ENCODE assay signal across 15 cellular contexts in the genomic region with DNA sequence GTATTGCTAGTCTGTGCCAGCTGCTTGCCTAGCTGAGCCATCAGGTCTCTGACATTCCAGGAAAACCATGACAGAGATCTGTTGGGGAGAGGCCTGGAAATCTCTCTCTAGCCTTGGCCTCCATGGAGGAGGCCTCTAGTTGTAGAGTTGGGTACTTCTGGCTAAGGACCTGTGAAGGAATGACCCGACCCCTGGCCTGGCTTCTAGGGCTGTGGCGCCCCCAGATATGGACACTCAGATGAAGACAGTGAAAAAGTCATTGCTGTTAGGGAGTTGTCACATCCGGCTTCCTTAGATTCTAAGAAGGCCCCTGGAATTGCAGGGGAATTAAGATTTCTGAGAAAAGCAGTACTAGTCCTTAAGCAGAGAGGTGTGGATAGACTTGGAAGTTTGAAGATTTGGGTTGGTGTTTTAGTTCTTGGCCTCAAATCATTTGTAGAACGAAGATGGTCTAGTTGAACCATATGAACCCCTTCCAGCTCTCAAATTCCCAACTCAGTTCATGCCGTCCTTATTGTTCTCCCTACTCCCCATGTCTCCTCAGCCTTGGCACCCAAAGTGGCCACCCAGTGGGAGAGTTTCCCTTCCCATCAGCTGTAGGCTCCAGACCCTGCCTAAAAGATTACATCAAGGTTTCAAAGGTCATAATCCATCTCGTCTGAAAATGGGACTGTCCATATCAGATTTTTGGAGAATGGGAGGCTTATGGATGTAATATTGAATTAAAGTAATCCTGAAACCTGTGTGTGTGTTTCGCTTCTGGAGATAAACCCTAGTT. TPM values are rescaled to one million over a fixed set of nuclear protein-coding genes. Genes with fewer than 3 reads are reported as not detected.
DNase-seq lines count a peak whose midpoint lies in the region; FAIRE-seq and TF ChIP-seq lines count a peak whose summit lies in the region.
"Had no signal": no experiment of that assay in that cellular context is flagged by ENCODE, and none has a peak within 500 bp of the region (broad histone marks: within the 10 kb centered on the region; RNA-seq: fewer than 3 reads in every experiment).

No MANE protein-coding gene starts in this region.

- H3K9ac ChIP-seq in HUES64 (ENCODE audit: low read depth, low read length) (no peak overlapping the region), mesendoderm (ENCODE audit: low read length) (no peak overlapping the region), kidney (ENCODE audit: low read length in 2 of 2) (no peak overlapping the region)

- no peak overlapping the region for H2BK120ac ChIP-seq in mesendoderm (ENCODE audit: low read depth, low read length)

- peak overlapping the region; percentile 80 for H2AFZ ChIP-seq in ACC112 (ENCODE audit: low read length, unreplicated experiment)

- no peak overlapping the region for H3K4me3 Mint-ChIP-seq in activated T-helper 1 cell treated with anti-CD3 and anti-CD28 coated beads, Interleukin-12 subunit alpha, Interleukin-12 subunit beta, Interleukin-2, Interleukin-4 antibody, amounts not matched to agents 30 ng/mL and 10 ng/mL and 1 ng/mL, durations not matched to agents 14 hours and 24 hours and 36 hours

- H3K27ac Mint-ChIP-seq in activated T-helper 1 cell treated with anti-CD3 and anti-CD28 coated beads, Interleukin-12 subunit alpha, Interleukin-12 subunit beta, Interleukin-2, Interleukin-4 antibody, amounts not matched to agents 30 ng/mL and 10 ng/mL and 1 ng/mL, durations not matched to agents 14 hours and 24 hours and 36 hours: no peak overlapping the region

- no peak overlapping the region for H2BK5ac ChIP-seq in mesendoderm (ENCODE audit: low read length)

- H3K36me3 ChIP-seq in ACC112 (ENCODE audit: insufficient read depth, low read length) (no peaks in the 10 kb centered on the region), HUES64 (ENCODE audit: insufficient read depth, low read length) (no peaks in the 10 kb centered on the region), mesendoderm (ENCODE audit: control insufficient read depth, insufficient read depth, low read length) (no peaks in the 10 kb centered on the region), suprapubic skin (no peaks in the 10 kb centered on the region), kidney (ENCODE audit: control insufficient read depth in 1 of 2, insufficient read depth in 2 of 2, low read length in 2 of 2) (no peaks in the 10 kb centered on the region)
- H3K36me3 ChIP-seq: tibial nerve had no signal

- peaks cover 23% of the 10 kb centered on the region for H3K4me1 Mint-ChIP-seq in activated T-helper 1 cell treated with anti-CD3 and anti-CD28 coated beads, Interleukin-12 subunit alpha, Interleukin-12 subunit beta, Interleukin-2, Interleukin-4 antibody, amounts not matched to agents 30 ng/mL and 10 ng/mL and 1 ng/mL, durations not matched to agents 14 hours and 24 hours and 36 hours (ENCODE audit: low read depth)

- TF ChIP-seq POLR2A in suprapubic skin (IDR thresholded peaks at IDR 0.05): no peak

- H3K4me2 ChIP-seq in mesendoderm (ENCODE audit: low read length): no peak overlapping the region

- no peak overlapping the region for H3K56ac ChIP-seq in mesendoderm (ENCODE audit: low read length)

- intact Hi-C loops in activated T-helper 1 cell treated with anti-CD3 and anti-CD28 coated beads, Interleukin-12 subunit alpha, Interleukin-12 subunit beta, Interleukin-2, Interleukin-4 antibody, amounts not matched to agents 30 ng/mL and 10 ng/mL and 1 ng/mL, durations not matched to agents 14 hours and 24 hours and 36 hours (cut with micrococcal nuclease): loop anchor here (10.0 kb wide), 1 partner anchor 188 kb away; no protein-coding TSS in a partner anchor
- intact Hi-C loops in kidney (cut with DNase I): no loop called here

- no peak overlapping the region for H4K8ac ChIP-seq in mesendoderm (ENCODE audit: low read depth, low read length)

- no peaks in the 10 kb centered on the region for H3K36me3 Mint-ChIP-seq in activated T-helper 1 cell treated with anti-CD3 and anti-CD28 coated beads, Interleukin-12 subunit alpha, Interleukin-12 subunit beta, Interleukin-2, Interleukin-4 antibody, amounts not matched to agents 30 ng/mL and 10 ng/mL and 1 ng/mL, durations not matched to agents 14 hours and 24 hours and 36 hours (ENCODE audit: low read depth)

- H3K27ac ChIP-seq in ACC112 (ENCODE audit: low read depth, low read length): no peak overlapping the region
- H3K27ac ChIP-seq in HUES64 (ENCODE audit: low read depth, low read length): no peak overlapping the region
- H3K27ac ChIP-seq in mesendoderm (ENCODE audit: low read depth, low read length): no peak overlapping the region
- H3K27ac ChIP-seq in suprapubic skin: no peak overlapping the region
- H3K27ac ChIP-seq in kidney (ENCODE audit: low read depth in 2 of 2, low read length in 2 of 2): no peak overlapping the region
- H3K27ac ChIP-seq: tibial nerve had no signal

- TF ChIP-seq CTCF in choroid plexus epithelial cell (conservative IDR thresholded peaks at IDR 0.05; ENCODE audit: low read depth, low read length) (peak; percentile 9), suprapubic skin (IDR thresholded peaks at IDR 0.05) (no peak), kidney (IDR thresholded peaks at IDR 0.05; ENCODE audit: borderline replicate concordance, extremely low read depth, insufficient read depth) (no peak)

- no peak overlapping the region for H2BK15ac ChIP-seq in mesendoderm (replicated peaks; ENCODE audit: low read depth)

- H3K9me3 Mint-ChIP-seq in activated T-helper 1 cell treated with anti-CD3 and anti-CD28 coated beads, Interleukin-12 subunit alpha, Interleukin-12 subunit beta, Interleukin-2, Interleukin-4 antibody, amounts not matched to agents 30 ng/mL and 10 ng/mL and 1 ng/mL, durations not matched to agents 14 hours and 24 hours and 36 hours: no peaks in the 10 kb centered on the region

- DNase-seq in choroid plexus epithelial cell (ENCODE audit: low read depth): no peak
- peak; percentile 66 for DNase-seq in mesendoderm
- DNase-seq in suprapubic skin (ENCODE audit: low spot score in 2 of 2): no peak
- DNase-seq in amygdala (lab: John Stamatoyannopoulos, UW): no peak
- DNase-seq in activated T-helper 1 cell treated with anti-CD3 and anti-CD28 coated beads, Interleukin-12 subunit alpha, Interleukin-12 subunit beta, Interleukin-2, Interleukin-4 antibody, amounts not matched to agents 30 ng/mL and 10 ng/mL and 1 ng/mL, durations not matched to agents 14 hours and 24 hours and 36 hours (ENCODE audit: low spot score): no peak
- DNase-seq in kidney: no peak
- DNase-seq: activated naive CD4-positive, alpha-beta T cell treated with anti-CD3 and anti-CD28 coated beads, Interleukin-2, amount 50 U/mL, for 16 hours; DND-41; GOT3; NCI-H1092; NCI-H524 treated with DMSO at 0.1 percent for 48 hours; T-helper 9 cell had no signal

- no peaks in the 10 kb centered on the region for H3K79me1 ChIP-seq in mesendoderm (ENCODE audit: low read length)

- H3K23ac ChIP-seq in mesendoderm (ENCODE audit: low read length): no peak overlapping the region

- FAIRE-seq in kidney (lab: Jason Lieb, UNC): no peak

- no peak overlapping the region for H4K5ac ChIP-seq in mesendoderm (ENCODE audit: low read length)

- H3K27me3 Mint-ChIP-seq in activated T-helper 1 cell treated with anti-CD3 and anti-CD28 coated beads, Interleukin-12 subunit alpha, Interleukin-12 subunit beta, Interleukin-2, Interleukin-4 antibody, amounts not matched to agents 30 ng/mL and 10 ng/mL and 1 ng/mL, durations not matched to agents 14 hours and 24 hours and 36 hours (ENCODE audit: insufficient read depth): peaks cover 76% of the 10 kb centered on the region

- H3K4me3 ChIP-seq in ACC112 (ENCODE audit: low read depth, low read length) (peak overlapping the region; percentile 77), HUES64 (ENCODE audit: low read length) (peak overlapping the region; percentile 51; the same call in 1 of the 2 replicates), choroid plexus epithelial cell (ENCODE audit: low read depth, low read length) (no peak overlapping the region), mesendoderm (ENCODE audit: low read length) (no peak overlapping the region), suprapubic skin (no peak overlapping the region), kidney (ENCODE audit: low read length in 2 of 2) (no peak overlapping the region)
- H3K4me3 ChIP-seq: tibial nerve had no signal

- H3K4me1 ChIP-seq in ACC112 (ENCODE audit: control insufficient read depth, insufficient read depth, low read length, unreplicated experiment): peaks cover 37% of the 10 kb centered on the region
- peaks cover 28% of the 10 kb centered on the region for H3K4me1 ChIP-seq in HUES64 (ENCODE audit: insufficient read depth, low read length)
- H3K4me1 ChIP-seq in mesendoderm (ENCODE audit: control insufficient read depth, low read depth, low read length): no peaks in the 10 kb centered on the region
- H3K4me1 ChIP-seq in suprapubic skin: peaks cover 15% of the 10 kb centered on the region
- H3K4me1 ChIP-seq in kidney (ENCODE audit: control insufficient read depth in 1 of 2, insufficient read depth in 1 of 2, low read depth in 1 of 2, low read length in 2 of 2): peaks cover 0 to 5% of the 10 kb centered on the region in 2 donors

- H3K79me2 ChIP-seq in ACC112 (ENCODE audit: control insufficient read depth, insufficient read depth, low read length, unreplicated experiment): peaks cover 3% of the 10 kb centered on the region
- no peaks in the 10 kb centered on the region for H3K79me2 ChIP-seq in mesendoderm (ENCODE audit: control insufficient read depth, insufficient read depth, low read length)

- H3K4ac ChIP-seq in mesendoderm (ENCODE audit: low read depth, low read length): no peak overlapping the region

- no peak overlapping the region for H3K18ac ChIP-seq in mesendoderm (ENCODE audit: low read length)

- H3K27me3 ChIP-seq in ACC112 (ENCODE audit: insufficient read depth, low read length) (no peaks in the 10 kb centered on the region), HUES64 (ENCODE audit: insufficient read depth, low read length) (peaks cover 100% of the 10 kb centered on the region), mesendoderm (ENCODE audit: insufficient read depth, low read length, poor library complexity) (peaks cover 19% of the 10 kb centered on the region), suprapubic skin (peaks cover 83% of the 10 kb centered on the region)

- WGBS in HUES64: 85% methylated on average over 7 of the region's 7 CpGs
- WGBS in mesendoderm (ENCODE audit: extremely low coverage, insufficient coverage, low lambda C conversion rate): no CpG with 5 or more reads among the region's 7 CpGs
- 79% methylated on average over 7 of the region's 7 CpGs for WGBS in suprapubic skin

- no peak for TF ChIP-seq EP300 in suprapubic skin (IDR thresholded peaks at IDR 0.05)

- no peak overlapping the region for H2AK5ac ChIP-seq in mesendoderm (ENCODE audit: low read length)

- H3K9me3 ChIP-seq in HUES64 (ENCODE audit: insufficient read depth, low read depth, low read length) (no peaks in the 10 kb centered on the region), suprapubic skin (no peaks in the 10 kb centered on the region), kidney (ENCODE audit: control insufficient read depth in 1 of 2, low read length in 2 of 2) (no peaks in the 10 kb centered on the region)
- H3K9me3 ChIP-seq: tibial nerve had no signal

RNA-seq across cellular contexts. Expression of a gene that starts 7.0 kb away (rescaled TPM):
- 2.7 TPM for polyA plus RNA-seq in HUES64 (2013, experiment 1 of 2)
- polyA plus RNA-seq in HUES64 (2013, experiment 2 of 2): 3.0 TPM
- 0.88 TPM for polyA plus RNA-seq in mesendoderm (2013, experiment 1 of 2)
- 0.90 TPM for polyA plus RNA-seq in mesendoderm (2013, experiment 2 of 2)
- total RNA-seq in suprapubic skin: 1 to 10 TPM; 1.3 to 5.6 (median 3.6) TPM
- 0.16 and 0.32 TPM in 2 replicates for total RNA-seq in activated T-helper 1 cell treated with anti-CD3 and anti-CD28 coated beads, Interleukin-12 subunit alpha, Interleukin-12 subunit beta, Interleukin-2, Interleukin-4 antibody, amounts not matched to agents 30 ng/mL and 10 ng/mL and 1 ng/mL, durations not matched to agents 14 hours and 24 hours and 36 hours
- total RNA-seq in kidney: 10.0 TPM
- polyA plus RNA-seq in kidney (ENCODE audit: insufficient read depth, low read depth, low replicate concordance): 3.1 TPM

Comparison
In these comparisons a context has a peak if more than half of its experiments do, and no peak if none do; other contexts are left out.
1. H3K4me3 ChIP-seq: peak in ACC112 (single experiment) and HUES64 (single experiment); none in choroid plexus epithelial cell (single experiment), mesendoderm (single experiment), suprapubic skin (single experiment) and kidney (0 of 2).